35 cellular contexts compared by ENCODE assay signal in genomic region chr16:87212026-87212425, GRCh38.
DNase-seq lines count a peak whose midpoint lies in the region; ATAC-seq and TF ChIP-seq lines count a peak whose summit lies in the region.
"Had no signal": no experiment of that assay in that cellular context is flagged by ENCODE, and none has a peak within 500 bp of the region (broad histone marks: within the 10 kb centered on the region; RNA-seq: fewer than 3 reads in every experiment).

No MANE protein-coding gene starts in this region.

- TF ChIP-seq POLR2A in vagina (IDR thresholded peaks at IDR 0.05), result no peak

- peak overlapping the region; percentile 47; the same call in 1 of the 2 replicates for H3K27ac ChIP-seq in GM23248
- H3K27ac ChIP-seq in CD4-positive, alpha-beta T cell (ENCODE audit: low read depth, low read length), result no peak overlapping the region
- H3K27ac ChIP-seq in vagina, result no peak overlapping the region
- H3K27ac ChIP-seq: esophagus squamous epithelium, psoas muscle, sigmoid colon, upper lobe of left lung, VCaP had no signal

- no peaks in the 10 kb centered on the region for H4K20me1 ChIP-seq in GM23248 (ENCODE audit: insufficient read depth)

- DNase-seq in GM23248 (peak; percentile 66), amniotic epithelial cell (ENCODE audit: low read depth) (peak; percentile 18), fibroblast of mammary gland (ENCODE audit: low read depth) (peak; percentile 85), skeletal muscle cell (ENCODE audit: low read depth) (peak; percentile 66), MG63 (no peak), vagina (ENCODE audit: extremely low spot score in 2 of 2) (no peak)
- no peak for DNase-seq in CD4-positive, alpha-beta T cell
- DNase-seq: activated CD4-positive, alpha-beta T cell treated with anti-CD3 and anti-CD28 coated beads for 4 hours; activated CD8-positive, alpha-beta T cell treated with anti-CD3 and anti-CD28 coated beads, Interleukin-2, amount 10 ng/mL, durations not matched to agents 7 days and 5 days; anterior cingulate cortex; Calu3; central memory CD4-positive, alpha-beta T cell; DMS79 treated with DMSO at 0.1 percent for 48 hours; esophagus squamous epithelium; GOT3; immature natural killer cell; mammary epithelial cell; NCI-H1105; NCI-H187; NCI-H2171 treated with DMSO at 0.1 percent for 48 hours; NCI-H510A treated with DMSO at 0.1 percent for 48 hours; occipital lobe; psoas muscle; SIG-M5; sigmoid colon; substantia nigra; upper lobe of left lung had no signal

- H3K9me3 Mint-ChIP-seq in CD4-positive, alpha-beta T cell, result no peaks in the 10 kb centered on the region
- H3K9me3 Mint-ChIP-seq: activated naive CD4-positive, alpha-beta T cell treated with anti-CD3 and anti-CD28 coated beads, Interleukin-2, amount 50 U/mL, for 24 hours; CD14-positive monocyte; immature natural killer cell; natural killer cell treated with Interleukin-12 subunit alpha and Interleukin-12 subunit beta and Interleukin-15 and Interleukin-18, amount 100 ng/mL, for 72 hours; stimulated activated memory B cell treated with anti-CD40 and anti-IgM and Interleukin-4, amounts not matched to agents 10 μg/mL and 1 μg/mL and 100 μg/mL, for 72 hours; T-helper 2 cell treated with Interferon-gamma antibody and Interleukin-4, amounts not matched to agents 5 μg/mL and 100 μg/mL, for 36 hours had no signal

- no peaks in the 10 kb centered on the region for H3K36me3 Mint-ChIP-seq in CD4-positive, alpha-beta T cell (ENCODE audit: low read depth)
- H3K36me3 Mint-ChIP-seq: activated naive CD4-positive, alpha-beta T cell treated with anti-CD3 and anti-CD28 coated beads, Interleukin-2, amount 50 U/mL, for 24 hours; CD14-positive monocyte; immature natural killer cell; natural killer cell treated with Interleukin-12 subunit alpha and Interleukin-12 subunit beta and Interleukin-15 and Interleukin-18, amount 100 ng/mL, for 72 hours; stimulated activated memory B cell treated with anti-CD40 and anti-IgM and Interleukin-4, amounts not matched to agents 10 μg/mL and 1 μg/mL and 100 μg/mL, for 72 hours had no signal

- H3K4me3 Mint-ChIP-seq in CD4-positive, alpha-beta T cell, result no peak overlapping the region
- H3K4me3 Mint-ChIP-seq: activated CD8-positive, alpha-beta T cell treated with anti-CD3 and anti-CD28 coated beads, Interleukin-2, amount 10 ng/mL, durations not matched to agents 7 days and 5 days; activated naive CD4-positive, alpha-beta T cell treated with anti-CD3 and anti-CD28 coated beads, Interleukin-2, amount 50 U/mL, for 24 hours; CD14-positive monocyte; immature natural killer cell; natural killer cell treated with Interleukin-12 subunit alpha and Interleukin-12 subunit beta and Interleukin-15 and Interleukin-18, amount 100 ng/mL, for 72 hours; stimulated activated memory B cell treated with anti-CD40 and anti-IgM and Interleukin-4, amounts not matched to agents 10 μg/mL and 1 μg/mL and 100 μg/mL, for 72 hours; T-helper 2 cell treated with Interferon-gamma antibody and Interleukin-4, amounts not matched to agents 5 μg/mL and 100 μg/mL, for 36 hours had no signal

- H3K4me2 ChIP-seq in GM23248 (ENCODE audit: unreplicated experiment), result peak overlapping the region; percentile 3

- in situ Hi-C loops in GM23248 (cut with MboI), result no loop called here

- POLR2A ChIA-PET in CD4-positive, alpha-beta T cell (lab: Charles Lee), result no interaction called here

- no peak overlapping the region for H3K27ac Mint-ChIP-seq in CD4-positive, alpha-beta T cell
- H3K27ac Mint-ChIP-seq: activated CD8-positive, alpha-beta T cell treated with anti-CD3 and anti-CD28 coated beads, Interleukin-2, amount 10 ng/mL, durations not matched to agents 7 days and 5 days; activated naive CD4-positive, alpha-beta T cell treated with anti-CD3 and anti-CD28 coated beads, Interleukin-2, amount 50 U/mL, for 24 hours; CD14-positive monocyte; immature natural killer cell; natural killer cell treated with Interleukin-12 subunit alpha and Interleukin-12 subunit beta and Interleukin-15 and Interleukin-18, amount 100 ng/mL, for 72 hours; stimulated activated memory B cell treated with anti-CD40 and anti-IgM and Interleukin-4, amounts not matched to agents 10 μg/mL and 1 μg/mL and 100 μg/mL, for 72 hours; T-helper 2 cell treated with Interferon-gamma antibody and Interleukin-4, amounts not matched to agents 5 μg/mL and 100 μg/mL, for 36 hours had no signal

- H3K27me3 ChIP-seq in GM23248 (replicated peaks; ENCODE audit: insufficient read depth) (no peaks in the 10 kb centered on the region), MG63 (no peaks in the 10 kb centered on the region), vagina (no peaks in the 10 kb centered on the region)
- H3K27me3 ChIP-seq in CD4-positive, alpha-beta T cell (ENCODE audit: control insufficient read depth, insufficient read depth, low read length), result no peaks in the 10 kb centered on the region
- H3K27me3 ChIP-seq: upper lobe of left lung had no signal

- TF ChIP-seq CTCF in fibroblast of mammary gland (conservative IDR thresholded peaks at IDR 0.05; ENCODE audit: control insufficient read depth, insufficient read depth, low read depth, low read length) (no peak), vagina (IDR thresholded peaks at IDR 0.05) (no peak)
- TF ChIP-seq CTCF in CD4-positive, alpha-beta T cell (IDR thresholded peaks at IDR 0.05), result no peak

- no peak overlapping the region for H2AFZ ChIP-seq in GM23248

- no peak for ATAC-seq in CD4-positive, alpha-beta T cell (ENCODE audit: poor library complexity)
- ATAC-seq in GM18861 (IDR thresholded peaks at IDR 0.05; ENCODE audit: unreplicated experiment), result no peak
- ATAC-seq: activated CD8-positive, alpha-beta T cell treated with anti-CD3 and anti-CD28 coated beads, Interleukin-2, amount 10 ng/mL, durations not matched to agents 7 days and 5 days; K562; natural killer cell treated with Interleukin-12 subunit alpha and Interleukin-12 subunit beta and Interleukin-15 and Interleukin-18, amount 100 ng/mL, for 72 hours; psoas muscle; stimulated activated memory B cell treated with anti-CD40 and anti-IgM and Interleukin-4, amounts not matched to agents 10 μg/mL and 1 μg/mL and 100 μg/mL, for 72 hours had no signal

- CTCF ChIA-PET in CD4-positive, alpha-beta T cell (lab: Charles Lee), result no interaction called here

- H3K4me1 ChIP-seq in GM23248 (ENCODE audit: insufficient read depth), result peaks cover 39% of the 10 kb centered on the region
- peaks cover 13% of the 10 kb centered on the region for H3K4me1 ChIP-seq in vagina
- H3K4me1 ChIP-seq: psoas muscle, sigmoid colon, upper lobe of left lung had no signal

- H3K4me3 ChIP-seq in GM23248 (no peak overlapping the region), fibroblast of mammary gland (ENCODE audit: control insufficient read depth, low read depth, low read length) (no peak overlapping the region), skeletal muscle cell (ENCODE audit: low read depth, low read length) (no peak overlapping the region), MG63 (no peak overlapping the region), vagina (no peak overlapping the region)
- H3K4me3 ChIP-seq: esophagus squamous epithelium, K562, psoas muscle, sigmoid colon, upper lobe of left lung had no signal

- H3K4me1 Mint-ChIP-seq in CD4-positive, alpha-beta T cell (ENCODE audit: low read depth), result no peaks in the 10 kb centered on the region
- H3K4me1 Mint-ChIP-seq: activated naive CD4-positive, alpha-beta T cell treated with anti-CD3 and anti-CD28 coated beads, Interleukin-2, amount 50 U/mL, for 24 hours; CD14-positive monocyte; immature natural killer cell; stimulated activated memory B cell treated with anti-CD40 and anti-IgM and Interleukin-4, amounts not matched to agents 10 μg/mL and 1 μg/mL and 100 μg/mL, for 72 hours had no signal

- H3K9me3 ChIP-seq in GM23248 (ENCODE audit: low read depth), result no peaks in the 10 kb centered on the region
- H3K9me3 ChIP-seq in CD4-positive, alpha-beta T cell (ENCODE audit: control insufficient read depth, low read length), result no peaks in the 10 kb centered on the region
- no peaks in the 10 kb centered on the region for H3K9me3 ChIP-seq in MG63
- H3K9me3 ChIP-seq in vagina, result no peaks in the 10 kb centered on the region
- H3K9me3 ChIP-seq: esophagus squamous epithelium, psoas muscle, sigmoid colon, upper lobe of left lung had no signal

- peaks cover 43% of the 10 kb centered on the region for H3F3A ChIP-seq in GM23248 (ENCODE audit: insufficient read depth)

- intact Hi-C loops in CD4-positive, alpha-beta T cell (cut with DNase I, micrococcal nuclease), result no loop called here
- intact Hi-C loops in vagina (cut with DNase I), result no loop called here

- H3K27me3 Mint-ChIP-seq in CD4-positive, alpha-beta T cell, result no peaks in the 10 kb centered on the region
- H3K27me3 Mint-ChIP-seq: activated naive CD4-positive, alpha-beta T cell treated with anti-CD3 and anti-CD28 coated beads, Interleukin-2, amount 50 U/mL, for 24 hours; natural killer cell treated with Interleukin-12 subunit alpha and Interleukin-12 subunit beta and Interleukin-15 and Interleukin-18, amount 100 ng/mL, for 72 hours; stimulated activated memory B cell treated with anti-CD40 and anti-IgM and Interleukin-4, amounts not matched to agents 10 μg/mL and 1 μg/mL and 100 μg/mL, for 72 hours had no signal

- H3K9me2 ChIP-seq in GM23248 (ENCODE audit: insufficient read depth), result no peaks in the 10 kb centered on the region; the same call in 1 of the 2 replicates

- no peaks in the 10 kb centered on the region for H3K79me2 ChIP-seq in GM23248 (ENCODE audit: insufficient read depth)

- H3K36me3 ChIP-seq in GM23248 (ENCODE audit: low read depth) (no peaks in the 10 kb centered on the region), MG63 (no peaks in the 10 kb centered on the region), vagina (no peaks in the 10 kb centered on the region)
- H3K36me3 ChIP-seq: esophagus squamous epithelium, sigmoid colon, upper lobe of left lung had no signal

- 45 to 51% methylated on average over 6 of the region's 6 CpGs for WGBS in GM23248 (ENCODE audit: low coverage in 1 of 2, low lambda C conversion rate in 2 of 2, missing lambda C conversion rate in 2 of 2), 2 experiments

- H3K9ac ChIP-seq in GM23248, result no peak overlapping the region

Comparison
In these comparisons a context has a peak if more than half of its experiments do, and no peak if none do; other contexts are left out.
1. DNase-seq: peak in GM23248 (single experiment), amniotic epithelial cell (single experiment), fibroblast of mammary gland (single experiment) and skeletal muscle cell (single experiment); none in CD4-positive, alpha-beta T cell (0 of 10), MG63 (single experiment) and vagina (0 of 2).